In genomic region chr13:99124695-99125334, GRCh38 we compare ENCODE assay signal across 8 cellular contexts.
DNase-seq lines count a peak whose midpoint lies in the region; ATAC-seq, FAIRE-seq and TF ChIP-seq lines count a peak whose summit lies in the region.
"Had no signal": no experiment of that assay in that cellular context is flagged by ENCODE, and none has a peak within 500 bp of the region (broad histone marks: within the 10 kb centered on the region; RNA-seq: fewer than 3 reads in every experiment).

No MANE protein-coding gene starts in this region.

- H3K9ac ChIP-seq in astrocyte (ENCODE audit: low read length): peak overlapping the region; percentile 3

- H3K4me3 ChIP-seq in astrocyte (ENCODE audit: insufficient read depth, low read depth, low read length): no peak overlapping the region
- H3K4me3 ChIP-seq: skin epidermis had no signal

- peaks cover 7% of the 10 kb centered on the region for H3K9me3 Mint-ChIP-seq in astrocyte (ENCODE audit: unreplicated experiment)

- peak overlapping the region; percentile 64 for H3K4me2 ChIP-seq in astrocyte (ENCODE audit: low read length)

- TF ChIP-seq CTCF in GM10266 (IDR thresholded peaks at IDR 0.05; ENCODE audit: control insufficient read depth, insufficient read depth, low read depth, missing control alignments) (no peak), astrocyte (IDR thresholded peaks at IDR 0.05; ENCODE audit: insufficient read depth, low read depth, low read length) (no peak)

- no peaks in the 10 kb centered on the region for H3K36me3 Mint-ChIP-seq in astrocyte (ENCODE audit: low read depth, unreplicated experiment)

- no peaks in the 10 kb centered on the region for H3K9me3 ChIP-seq in astrocyte (ENCODE audit: insufficient read depth, low read depth, low read length)

- H3K36me3 ChIP-seq in astrocyte (ENCODE audit: insufficient read depth, low read length): no peaks in the 10 kb centered on the region

- no peak overlapping the region for H3K27ac ChIP-seq in astrocyte (ENCODE audit: low read depth, low read length)
- H3K27ac ChIP-seq: skin epidermis had no signal

- H3K27me3 ChIP-seq in astrocyte (ENCODE audit: insufficient read depth, low read length): no peaks in the 10 kb centered on the region

- no peaks in the 10 kb centered on the region for H4K20me1 ChIP-seq in astrocyte (ENCODE audit: insufficient read depth, low read length)

- H3K4me3 Mint-ChIP-seq in astrocyte (ENCODE audit: unreplicated experiment): no peak overlapping the region

- no peaks in the 10 kb centered on the region for H3K79me2 ChIP-seq in astrocyte (ENCODE audit: insufficient read depth, low read length)

- peak overlapping the region; percentile 99 for H3K27ac Mint-ChIP-seq in astrocyte (ENCODE audit: unreplicated experiment)

- H3K27me3 Mint-ChIP-seq in astrocyte (ENCODE audit: low read depth, unreplicated experiment): peaks cover 2% of the 10 kb centered on the region

- peak; percentile 64 for ATAC-seq in GM21576 (IDR thresholded peaks at IDR 0.05; ENCODE audit: unreplicated experiment)

- DNase-seq in GM10266 (ENCODE audit: extremely low spot score): peak; percentile 45
- DNase-seq in LHCN-M2 (ENCODE audit: low read depth): peak; percentile 82
- peak; percentile 70 for DNase-seq in astrocyte (ENCODE audit: low read depth)
- peak; percentile 26 for DNase-seq in pulmonary artery endothelial cell (ENCODE audit: low read depth, low spot score)
- no peak for DNase-seq in cortex of kidney (lab: John Stamatoyannopoulos, UW)
- DNase-seq in iPS-NIHi7 (ENCODE audit: extremely low spot score): no peak

- H3K4me1 ChIP-seq in astrocyte (ENCODE audit: insufficient read depth, low read length): peaks cover 18% of the 10 kb centered on the region

- H3K4me1 Mint-ChIP-seq in astrocyte (ENCODE audit: low read depth, unreplicated experiment): peaks cover 36% of the 10 kb centered on the region

- peak overlapping the region; percentile 50 for H2AFZ ChIP-seq in astrocyte (ENCODE audit: low read depth, low read length)

- FAIRE-seq in astrocyte (lab: Jason Lieb, UNC): peak; percentile 64

Comparison
In these comparisons a context has a peak if more than half of its experiments do, and no peak if none do; other contexts are left out.
1. DNase-seq: peak in GM10266 (single experiment), LHCN-M2 (single experiment), astrocyte (single experiment) and pulmonary artery endothelial cell (single experiment); none in cortex of kidney (single experiment) and iPS-NIHi7 (single experiment).